ENCODE assay signal across 25 cellular contexts in genomic region chr15:92112180-92112579, GRCh38.
DNase-seq lines count a peak whose midpoint lies in the region; ATAC-seq, FAIRE-seq and TF ChIP-seq lines count a peak whose summit lies in the region.
"Had no signal": no experiment of that assay in that cellular context is flagged by ENCODE, and none has a peak within 500 bp of the region (broad histone marks: within the 10 kb centered on the region; RNA-seq: fewer than 3 reads in every experiment).

No MANE protein-coding gene starts in this region.

- no peaks in the 10 kb centered on the region for H3K36me3 ChIP-seq in astrocyte (ENCODE audit: insufficient read depth, low read length)
- peaks cover 0 to 17% of the 10 kb centered on the region in 2 donors for H3K36me3 ChIP-seq in gastroesophageal sphincter
- H3K36me3 ChIP-seq: colonic mucosa, neural progenitor cell, right lobe of liver had no signal

- H2AFZ ChIP-seq in astrocyte (ENCODE audit: low read depth, low read length) = no peak overlapping the region
- H2AFZ ChIP-seq: neural progenitor cell had no signal

- no peak for ATAC-seq in gastroesophageal sphincter
- ATAC-seq: activated CD8-positive, alpha-beta memory T cell treated with anti-CD3 and anti-CD28 coated beads, Interleukin-2, amount 10 ng/mL, durations not matched to agents 7 days and 5 days; right lobe of liver had no signal

- TF ChIP-seq POLR2A in gastroesophageal sphincter (IDR thresholded peaks at IDR 0.05) = no peak

- H3K27me3 ChIP-seq in astrocyte (ENCODE audit: insufficient read depth, low read length) (no peaks in the 10 kb centered on the region), gastroesophageal sphincter (no peaks in the 10 kb centered on the region)
- H3K27me3 ChIP-seq: colonic mucosa, neural progenitor cell, right lobe of liver had no signal

- H3K4me3 ChIP-seq in astrocyte (ENCODE audit: insufficient read depth, low read depth, low read length) (no peak overlapping the region), gastroesophageal sphincter (no peak overlapping the region)
- H3K4me3 ChIP-seq: colonic mucosa, neural progenitor cell, right lobe of liver had no signal

- H3K79me2 ChIP-seq in astrocyte (ENCODE audit: insufficient read depth, low read length) = no peaks in the 10 kb centered on the region

- H3K4me3 Mint-ChIP-seq in astrocyte (ENCODE audit: unreplicated experiment) (no peak overlapping the region), progenitor cell of endocrine pancreas (ENCODE audit: low read depth) (no peak overlapping the region)
- H3K4me3 Mint-ChIP-seq: activated CD8-positive, alpha-beta memory T cell treated with anti-CD3 and anti-CD28 coated beads, Interleukin-2, amount 10 ng/mL, durations not matched to agents 7 days and 5 days; IgD-negative memory B cell; neural progenitor cell had no signal

- H3K9me3 ChIP-seq in astrocyte (ENCODE audit: insufficient read depth, low read depth, low read length) (no peaks in the 10 kb centered on the region), gastroesophageal sphincter (no peaks in the 10 kb centered on the region)
- H3K9me3 ChIP-seq: colonic mucosa, right lobe of liver had no signal

- H3K9me3 Mint-ChIP-seq in astrocyte (ENCODE audit: unreplicated experiment) (no peaks in the 10 kb centered on the region), progenitor cell of endocrine pancreas (ENCODE audit: low read depth) (no peaks in the 10 kb centered on the region)
- H3K9me3 Mint-ChIP-seq: IgD-negative memory B cell, neural progenitor cell had no signal

- H3K4me2 ChIP-seq in astrocyte (ENCODE audit: low read length) = no peak overlapping the region
- H3K4me2 ChIP-seq: neural progenitor cell had no signal

- TF ChIP-seq CTCF in astrocyte (IDR thresholded peaks at IDR 0.05; ENCODE audit: insufficient read depth, low read depth, low read length) = no peak
- no peak for TF ChIP-seq CTCF in progenitor cell of endocrine pancreas (IDR thresholded peaks at IDR 0.05; ENCODE audit: unreplicated experiment)
- no peak for TF ChIP-seq CTCF in gastroesophageal sphincter (IDR thresholded peaks at IDR 0.05)

- H3K27ac ChIP-seq in astrocyte (ENCODE audit: low read depth, low read length) (no peak overlapping the region), gastroesophageal sphincter (no peak overlapping the region)
- H3K27ac ChIP-seq: colonic mucosa, neural progenitor cell, right lobe of liver had no signal

- H4K20me1 ChIP-seq in astrocyte (ENCODE audit: insufficient read depth, low read length) = no peaks in the 10 kb centered on the region

- H3K27ac Mint-ChIP-seq in astrocyte (ENCODE audit: unreplicated experiment) (no peak overlapping the region), progenitor cell of endocrine pancreas (peak overlapping the region; percentile 78)
- H3K27ac Mint-ChIP-seq: activated CD8-positive, alpha-beta memory T cell treated with anti-CD3 and anti-CD28 coated beads, Interleukin-2, amount 10 ng/mL, durations not matched to agents 7 days and 5 days; IgD-negative memory B cell; neural progenitor cell had no signal

- FAIRE-seq in astrocyte (lab: Jason Lieb, UNC) = no peak
- FAIRE-seq: endothelial cell of umbilical vein, H1, keratinocyte had no signal

- intact Hi-C loops in head of caudate nucleus (cut with DNase I) = no loop called here

- H3K27me3 Mint-ChIP-seq in astrocyte (ENCODE audit: low read depth, unreplicated experiment) (peaks cover 5% of the 10 kb centered on the region), progenitor cell of endocrine pancreas (peaks cover 24% of the 10 kb centered on the region)
- H3K27me3 Mint-ChIP-seq: activated CD8-positive, alpha-beta memory T cell treated with anti-CD3 and anti-CD28 coated beads, Interleukin-2, amount 10 ng/mL, durations not matched to agents 7 days and 5 days; IgD-negative memory B cell had no signal

- WGBS in gastroesophageal sphincter (ENCODE audit: low coverage in 1 of 2), 2 donors = 14% methylated on average over 2 of the region's 3 CpGs; no CpG with 5 or more reads in 1 of the 2 donors

- no peaks in the 10 kb centered on the region for H3K4me1 ChIP-seq in astrocyte (ENCODE audit: insufficient read depth, low read length)
- H3K4me1 ChIP-seq in gastroesophageal sphincter = peaks cover 0 to 18% (median 0%) of the 10 kb centered on the region in 3 donors
- H3K4me1 ChIP-seq: colonic mucosa had no signal

- no peak overlapping the region for H3K9ac ChIP-seq in astrocyte (ENCODE audit: low read length)
- H3K9ac ChIP-seq: neural progenitor cell had no signal

- DNase-seq in COLO829 (ENCODE audit: low spot score) (peak; percentile 87), astrocyte (ENCODE audit: low read depth) (peak; percentile 33), head of caudate nucleus (peak in 37 of 42 donors; percentile 20 to 87 (median 62)), progenitor cell of endocrine pancreas (ENCODE audit: low spot score, unreplicated experiment) (no peak), SHP77 (lab: John Stamatoyannopoulos, UW) (no peak), NOMO-1 treated with dmso at 0.1 percent for 144 hours (lab: John Stamatoyannopoulos, UW; ENCODE audit: unreplicated experiment) (no peak)
- no peak for DNase-seq in stimulated activated CD4-positive, alpha-beta T cell treated with anti-CD3 and anti-CD28 coated beads, Interleukin-2, amount 100 ng/mL, for 24 hours
- DNase-seq: activated CD4-positive, CD25-positive, alpha-beta regulatory T cell treated with anti-CD3 and anti-CD28 coated beads, Interleukin-2, amount 50 U/mL, for 72 hours; activated CD8-positive, alpha-beta memory T cell treated with anti-CD3 and anti-CD28 coated beads, Interleukin-2, amount 10 ng/mL, durations not matched to agents 7 days and 5 days; activated effector memory CD4-positive, alpha-beta T cell treated with Interleukin-2 at 50 U/mL for 16 hours; aorta; colonic mucosa; DMS53; MM.1S; NCI-H2029 treated with DMSO at 0.1 percent for 48 hours; NCI-H510A treated with DMSO at 0.1 percent for 48 hours; right lobe of liver; SIG-M5; stimulated activated CD4-positive, alpha-beta T cell treated with anti-CD3 and anti-CD28 coated beads, Interleukin-1b, Interleukin-23, amount 100 ng/mL, for 48 hours had no signal

- no peak for TF ChIP-seq EP300 in gastroesophageal sphincter (IDR thresholded peaks at IDR 0.05)

- H3K4me1 Mint-ChIP-seq in astrocyte (ENCODE audit: low read depth, unreplicated experiment) = peaks cover 20% of the 10 kb centered on the region
- H3K4me1 Mint-ChIP-seq in progenitor cell of endocrine pancreas (ENCODE audit: low read depth) = peaks cover 4% of the 10 kb centered on the region
- H3K4me1 Mint-ChIP-seq: activated CD8-positive, alpha-beta memory T cell treated with anti-CD3 and anti-CD28 coated beads, Interleukin-2, amount 10 ng/mL, durations not matched to agents 7 days and 5 days had no signal

- H3K36me3 Mint-ChIP-seq in astrocyte (ENCODE audit: low read depth, unreplicated experiment) (peaks cover 5% of the 10 kb centered on the region), progenitor cell of endocrine pancreas (ENCODE audit: insufficient read depth) (no peaks in the 10 kb centered on the region)
- H3K36me3 Mint-ChIP-seq: IgD-negative memory B cell, neural progenitor cell had no signal

Comparison
In these comparisons a context has a peak if more than half of its experiments do, and no peak if none do; other contexts are left out.
1. DNase-seq: peak in COLO829 (single experiment), astrocyte (single experiment) and head of caudate nucleus (37 of 42); none in progenitor cell of endocrine pancreas (single experiment), SHP77 (0 of 2), NOMO-1 treated with dmso at 0.1 percent for 144 hours (single experiment) and stimulated activated CD4-positive, alpha-beta T cell treated with anti-CD3 and anti-CD28 coated beads, Interleukin-2, amount 100 ng/mL, for 24 hours (0 of 2).